In the genomic region with DNA sequence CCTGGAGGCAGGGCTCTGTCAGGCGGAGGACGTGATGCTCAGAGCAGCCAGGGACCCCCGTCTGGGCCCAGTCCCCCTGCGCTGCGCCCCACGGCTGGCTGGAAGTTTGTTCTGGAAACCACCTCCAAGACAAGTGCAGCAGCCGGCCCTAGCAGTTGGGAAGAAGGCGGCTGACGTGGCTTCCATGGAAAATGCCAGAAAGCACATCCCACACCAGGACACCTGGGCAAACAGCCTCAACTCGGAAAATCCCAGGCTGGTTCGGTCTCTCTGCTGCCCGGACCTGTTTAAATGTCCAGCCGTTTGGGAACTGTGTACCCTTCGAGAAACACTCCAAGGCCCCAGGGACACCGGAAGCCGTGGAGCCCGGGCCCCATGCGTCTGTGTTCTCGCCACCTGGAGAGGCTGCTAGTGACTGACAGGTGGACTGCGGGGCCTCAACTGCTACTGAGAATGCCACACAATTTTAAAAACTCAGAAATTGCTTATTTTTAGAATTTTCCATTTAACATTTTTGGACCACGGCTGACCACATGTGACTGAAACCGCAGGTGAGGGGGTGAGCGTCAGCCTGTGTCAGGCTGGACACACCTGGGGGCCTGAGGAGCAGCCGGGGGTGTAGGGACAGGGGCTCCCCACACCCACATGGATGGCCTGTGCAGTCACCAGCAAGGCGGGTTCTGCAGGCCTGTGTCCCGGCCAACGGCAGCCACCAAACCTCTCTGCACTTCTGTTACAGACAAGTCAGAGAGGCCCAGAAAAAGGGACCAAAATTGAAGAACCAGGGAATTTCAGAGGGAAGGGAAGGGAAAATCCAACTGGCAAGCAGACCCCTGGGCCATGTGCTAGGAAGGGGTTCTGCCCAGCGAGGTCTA, we compare ENCODE assay signal across 10 cellular contexts. TPM values are rescaled to one million over a fixed set of nuclear protein-coding genes. Genes with fewer than 3 reads are reported as not detected.
DNase-seq lines count a peak whose midpoint lies in the region; ATAC-seq and TF ChIP-seq lines count a peak whose summit lies in the region.
"Had no signal": no experiment of that assay in that cellular context is flagged by ENCODE, and none has a peak within 500 bp of the region (broad histone marks: within the 10 kb centered on the region; RNA-seq: fewer than 3 reads in every experiment).

No MANE protein-coding gene starts in this region.

- no peak for TF ChIP-seq CTCF in heart right ventricle (IDR thresholded peaks at IDR 0.05)

- peaks cover 9 to 36% (median 19%) of the 10 kb centered on the region in 9 donors for H3K4me1 ChIP-seq in heart right ventricle

- intact Hi-C loops in heart right ventricle (cut with DNase I): no loop called here

- H3K27me3 ChIP-seq in heart right ventricle: no peaks in the 10 kb centered on the region

- no peaks in the 10 kb centered on the region for H3K9me3 ChIP-seq in heart right ventricle

- no peak overlapping the region for H3K4me3 ChIP-seq in heart right ventricle

- peak in 6 of 8 donors; percentile 31 to 65 (median 37) for ATAC-seq in heart right ventricle
- ATAC-seq in GM19351 (IDR thresholded peaks at IDR 0.05; ENCODE audit: unreplicated experiment): no peak

- peak; percentile 78 for DNase-seq in COLO668 (lab: John Stamatoyannopoulos, UW; ENCODE audit: unreplicated experiment)
- DNase-seq in RPMI7951 (ENCODE audit: low read depth): peak; percentile 49
- DNase-seq in heart right ventricle: peak in 1 of 2 donors; percentile 28
- DNase-seq in retina: peak; percentile 40
- no peak for DNase-seq in SIG-M5 (lab: John Stamatoyannopoulos, UW)
- DNase-seq in Kasumi-1 (lab: John Stamatoyannopoulos, UW): no peak
- no peak for DNase-seq in DMS114 treated with DMSO at 0.1 percent for 48 hours (lab: John Stamatoyannopoulos, UW; ENCODE audit: unreplicated experiment)
- DNase-seq: NCI-H187 had no signal

- WGBS in heart right ventricle, 2 donors: 71% methylated on average over 28 of the region's 28 CpGs

- no peaks in the 10 kb centered on the region for H3K36me3 ChIP-seq in heart right ventricle

- peak overlapping the region; percentile 13 to 76 (median 52) for H3K27ac ChIP-seq in heart right ventricle
- H3K27ac ChIP-seq: VCaP had no signal

RNA-seq across cellular contexts. Expression of a gene that starts 31.7 kb away (rescaled TPM):
- 22.8 and 24.4 TPM in 2 replicates for total RNA-seq in RPMI7951 (2014; rRNA removed; shearing (Covaris generic))
- 10 to 100 TPM in 7 of 10 donors, 1 to 10 TPM in 3; 7.3 to 16.9 (median 10.6) TPM for total RNA-seq in heart right ventricle
- 1 to 10 TPM; 6.8 to 7.3 TPM for polyA plus RNA-seq in heart right ventricle

Comparison
In these comparisons a context has a peak if more than half of its experiments do, and no peak if none do; other contexts are left out.
1. DNase-seq: peak in COLO668 (single experiment), RPMI7951 (single experiment) and retina (single experiment); none in SIG-M5 (single experiment), Kasumi-1 (0 of 2) and DMS114 treated with DMSO at 0.1 percent for 48 hours (single experiment).